In genomic region chr14:37553935-37554550, GRCh38 we compare ENCODE assay signal across 1 cellular context.
TF ChIP-seq lines count a peak whose summit lies in the region.

No MANE protein-coding gene starts in this region.

TF ChIP-seq in WTC11, 78 proteins besides CTCF, POLR2A, EP300 and RAD21 (continued from another document):
- TF ChIP-seq, protein P1, sequence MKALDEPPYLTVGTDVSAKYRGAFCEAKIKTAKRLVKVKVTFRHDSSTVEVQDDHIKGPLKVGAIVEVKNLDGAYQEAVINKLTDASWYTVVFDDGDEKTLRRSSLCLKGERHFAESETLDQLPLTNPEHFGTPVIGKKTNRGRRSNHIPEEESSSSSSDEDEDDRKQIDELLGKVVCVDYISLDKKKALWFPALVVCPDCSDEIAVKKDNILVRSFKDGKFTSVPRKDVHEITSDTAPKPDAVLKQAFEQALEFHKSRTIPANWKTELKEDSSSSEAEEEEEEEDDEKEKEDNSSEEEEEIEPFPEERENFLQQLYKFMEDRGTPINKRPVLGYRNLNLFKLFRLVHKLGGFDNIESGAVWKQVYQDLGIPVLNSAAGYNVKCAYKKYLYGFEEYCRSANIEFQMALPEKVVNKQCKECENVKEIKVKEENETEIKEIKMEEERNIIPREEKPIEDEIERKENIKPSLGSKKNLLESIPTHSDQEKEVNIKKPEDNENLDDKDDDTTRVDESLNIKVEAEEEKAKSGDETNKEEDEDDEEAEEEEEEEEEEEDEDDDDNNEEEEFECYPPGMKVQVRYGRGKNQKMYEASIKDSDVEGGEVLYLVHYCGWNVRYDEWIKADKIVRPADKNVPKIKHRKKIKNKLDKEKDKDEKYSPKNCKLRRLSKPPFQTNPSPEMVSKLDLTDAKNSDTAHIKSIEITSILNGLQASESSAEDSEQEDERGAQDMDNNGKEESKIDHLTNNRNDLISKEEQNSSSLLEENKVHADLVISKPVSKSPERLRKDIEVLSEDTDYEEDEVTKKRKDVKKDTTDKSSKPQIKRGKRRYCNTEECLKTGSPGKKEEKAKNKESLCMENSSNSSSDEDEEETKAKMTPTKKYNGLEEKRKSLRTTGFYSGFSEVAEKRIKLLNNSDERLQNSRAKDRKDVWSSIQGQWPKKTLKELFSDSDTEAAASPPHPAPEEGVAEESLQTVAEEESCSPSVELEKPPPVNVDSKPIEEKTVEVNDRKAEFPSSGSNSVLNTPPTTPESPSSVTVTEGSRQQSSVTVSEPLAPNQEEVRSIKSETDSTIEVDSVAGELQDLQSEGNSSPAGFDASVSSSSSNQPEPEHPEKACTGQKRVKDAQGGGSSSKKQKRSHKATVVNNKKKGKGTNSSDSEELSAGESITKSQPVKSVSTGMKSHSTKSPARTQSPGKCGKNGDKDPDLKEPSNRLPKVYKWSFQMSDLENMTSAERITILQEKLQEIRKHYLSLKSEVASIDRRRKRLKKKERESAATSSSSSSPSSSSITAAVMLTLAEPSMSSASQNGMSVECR (CRISPR knock-in tag; IDR thresholded peaks at IDR 0.05; ENCODE audit: borderline replicate concordance), result no peak
- no peak for TF ChIP-seq RELA (CRISPR knock-in tag; IDR thresholded peaks at IDR 0.05; ENCODE audit: borderline replicate concordance)
- TF ChIP-seq ZNF232 (CRISPR knock-in tag; IDR thresholded peaks at IDR 0.05), result no peak
- TF ChIP-seq ZNF263 (CRISPR knock-in tag; IDR thresholded peaks at IDR 0.05; ENCODE audit: low read depth), result no peak
- TF ChIP-seq CBFB (CRISPR knock-in tag; IDR thresholded peaks at IDR 0.05; ENCODE audit: low read depth), result no peak
- TF ChIP-seq ERG (CRISPR knock-in tag; IDR thresholded peaks at IDR 0.05), result no peak
- no peak for TF ChIP-seq GRHL2 (CRISPR knock-in tag; IDR thresholded peaks at IDR 0.05; ENCODE audit: insufficient replicate concordance, severe bottlenecking)
